ENCODE assay signal across 19 cellular contexts in genomic region chr11:111064118-111064517, GRCh38.
DNase-seq lines count a peak whose midpoint lies in the region; ATAC-seq and TF ChIP-seq lines count a peak whose summit lies in the region.
"Had no signal": no experiment of that assay in that cellular context is flagged by ENCODE, and none has a peak within 500 bp of the region (broad histone marks: within the 10 kb centered on the region; RNA-seq: fewer than 3 reads in every experiment).

No MANE protein-coding gene starts in this region.

- H3K4me3 ChIP-seq in choroid plexus epithelial cell (ENCODE audit: low read depth, low read length), result no peak overlapping the region
- H3K4me3 ChIP-seq in left lung, result no peak overlapping the region
- H3K4me3 ChIP-seq: tibial artery had no signal

- H3K4me3 Mint-ChIP-seq in mesothelial cell of epicardium, result no peak overlapping the region
- H3K4me3 Mint-ChIP-seq in stimulated activated memory B cell treated with anti-CD40 and anti-IgM and Interleukin-4, amounts not matched to agents 10 μg/mL and 1 μg/mL and 100 μg/mL, for 72 hours, result no peak overlapping the region
- H3K4me3 Mint-ChIP-seq: activated CD8-positive, alpha-beta T cell treated with anti-CD3 and anti-CD28 coated beads, Interleukin-2, amount 10 ng/mL, durations not matched to agents 7 days and 5 days; activated T-helper 1 cell treated with anti-CD3 and anti-CD28 coated beads, Interleukin-12 subunit alpha, Interleukin-12 subunit beta, Interleukin-2, Interleukin-4 antibody, amounts not matched to agents 30 ng/mL and 10 ng/mL and 1 ng/mL, durations not matched to agents 14 hours and 24 hours and 36 hours; CD8-positive, alpha-beta T cell; dendritic cell treated with granulocyte-macrophage colony-stimulating factor and Interleukin-4, amounts not matched to agents 40 ng/mL and 50 ng/mL, for 4 days; WTC11 had no signal

- H3K27ac ChIP-seq in left lung, result no peak overlapping the region
- H3K27ac ChIP-seq: 22Rv1, tibial artery had no signal

- H3K9me3 ChIP-seq in left lung, result peaks cover 0 to 10% of the 10 kb centered on the region in 2 donors

- no peaks in the 10 kb centered on the region for H3K36me3 ChIP-seq in left lung
- H3K36me3 ChIP-seq: tibial artery had no signal

- H3K27ac Mint-ChIP-seq in mesothelial cell of epicardium, result no peak overlapping the region
- no peak overlapping the region for H3K27ac Mint-ChIP-seq in stimulated activated memory B cell treated with anti-CD40 and anti-IgM and Interleukin-4, amounts not matched to agents 10 μg/mL and 1 μg/mL and 100 μg/mL, for 72 hours
- H3K27ac Mint-ChIP-seq: activated CD8-positive, alpha-beta T cell treated with anti-CD3 and anti-CD28 coated beads, Interleukin-2, amount 10 ng/mL, durations not matched to agents 7 days and 5 days; activated T-helper 1 cell treated with anti-CD3 and anti-CD28 coated beads, Interleukin-12 subunit alpha, Interleukin-12 subunit beta, Interleukin-2, Interleukin-4 antibody, amounts not matched to agents 30 ng/mL and 10 ng/mL and 1 ng/mL, durations not matched to agents 14 hours and 24 hours and 36 hours; CD8-positive, alpha-beta T cell; dendritic cell treated with granulocyte-macrophage colony-stimulating factor and Interleukin-4, amounts not matched to agents 40 ng/mL and 50 ng/mL, for 4 days; WTC11 had no signal

- ATAC-seq in left lung, result peak; percentile 12
- ATAC-seq in stimulated activated memory B cell treated with anti-CD40 and anti-IgM and Interleukin-4, amounts not matched to agents 10 μg/mL and 1 μg/mL and 100 μg/mL, for 72 hours, result no peak
- ATAC-seq: activated CD8-positive, alpha-beta T cell treated with anti-CD3 and anti-CD28 coated beads, Interleukin-2, amount 10 ng/mL, durations not matched to agents 7 days and 5 days; CD8-positive, alpha-beta T cell; left lobe of liver; WTC11 had no signal

- no peaks in the 10 kb centered on the region for H3K36me3 Mint-ChIP-seq in mesothelial cell of epicardium
- no peaks in the 10 kb centered on the region for H3K36me3 Mint-ChIP-seq in stimulated activated memory B cell treated with anti-CD40 and anti-IgM and Interleukin-4, amounts not matched to agents 10 μg/mL and 1 μg/mL and 100 μg/mL, for 72 hours
- H3K36me3 Mint-ChIP-seq: CD8-positive, alpha-beta T cell had no signal

- H3K4me1 Mint-ChIP-seq in mesothelial cell of epicardium, result peaks cover 5% of the 10 kb centered on the region
- H3K4me1 Mint-ChIP-seq in stimulated activated memory B cell treated with anti-CD40 and anti-IgM and Interleukin-4, amounts not matched to agents 10 μg/mL and 1 μg/mL and 100 μg/mL, for 72 hours, result no peaks in the 10 kb centered on the region

- peaks cover 33% of the 10 kb centered on the region for H3K27me3 Mint-ChIP-seq in mesothelial cell of epicardium (ENCODE audit: low read depth)
- no peaks in the 10 kb centered on the region for H3K27me3 Mint-ChIP-seq in stimulated activated memory B cell treated with anti-CD40 and anti-IgM and Interleukin-4, amounts not matched to agents 10 μg/mL and 1 μg/mL and 100 μg/mL, for 72 hours
- H3K27me3 Mint-ChIP-seq: dendritic cell treated with granulocyte-macrophage colony-stimulating factor and Interleukin-4, amounts not matched to agents 40 ng/mL and 50 ng/mL, for 4 days had no signal

- peaks cover 18% of the 10 kb centered on the region for H3K9me3 Mint-ChIP-seq in mesothelial cell of epicardium
- peaks cover 5% of the 10 kb centered on the region for H3K9me3 Mint-ChIP-seq in stimulated activated memory B cell treated with anti-CD40 and anti-IgM and Interleukin-4, amounts not matched to agents 10 μg/mL and 1 μg/mL and 100 μg/mL, for 72 hours

- intact Hi-C loops in left lung (cut with DNase I), result no loop called here

- H3K27me3 ChIP-seq in left lung, result no peaks in the 10 kb centered on the region
- H3K27me3 ChIP-seq: tibial artery had no signal

- DNase-seq in NCI-H146 (lab: John Stamatoyannopoulos, UW) (peak; percentile 21), NCI-H146 treated with DMSO at 0.1 percent for 48 hours (lab: John Stamatoyannopoulos, UW; ENCODE audit: unreplicated experiment) (no peak), choroid plexus epithelial cell (ENCODE audit: low read depth) (peak; percentile 84), left lung (no peak), ureter (ENCODE audit: low spot score) (peak; percentile 61), NCI-H1694 (lab: John Stamatoyannopoulos, UW) (no peak), mesothelial cell of epicardium (ENCODE audit: low spot score in 2 of 2, unreplicated experiment in 2 of 2) (no peak)
- DNase-seq: activated CD8-positive, alpha-beta T cell treated with anti-CD3 and anti-CD28 coated beads, Interleukin-2, amount 10 ng/mL, durations not matched to agents 7 days and 5 days; CD8-positive, alpha-beta T cell; erythroblast; H7; T-helper 1 cell; tibial artery had no signal

- TF ChIP-seq CTCF in choroid plexus epithelial cell (conservative IDR thresholded peaks at IDR 0.05; ENCODE audit: low read depth, low read length), result no peak
- TF ChIP-seq CTCF in left lung (IDR thresholded peaks at IDR 0.05), result no peak
- no peak for TF ChIP-seq CTCF in mesothelial cell of epicardium (IDR thresholded peaks at IDR 0.05; ENCODE audit: unreplicated experiment)

- H3K4me1 ChIP-seq in left lung, result no peaks in the 10 kb centered on the region

Comparison
In these comparisons a context has a peak if more than half of its experiments do, and no peak if none do; other contexts are left out.
1. DNase-seq: peak in NCI-H146 (single experiment), choroid plexus epithelial cell (single experiment) and ureter (single experiment); none in NCI-H146 treated with DMSO at 0.1 percent for 48 hours (single experiment), left lung (0 of 2), NCI-H1694 (single experiment) and mesothelial cell of epicardium (0 of 2).